1 cellular context compared by ENCODE assay signal in the genomic region with DNA sequence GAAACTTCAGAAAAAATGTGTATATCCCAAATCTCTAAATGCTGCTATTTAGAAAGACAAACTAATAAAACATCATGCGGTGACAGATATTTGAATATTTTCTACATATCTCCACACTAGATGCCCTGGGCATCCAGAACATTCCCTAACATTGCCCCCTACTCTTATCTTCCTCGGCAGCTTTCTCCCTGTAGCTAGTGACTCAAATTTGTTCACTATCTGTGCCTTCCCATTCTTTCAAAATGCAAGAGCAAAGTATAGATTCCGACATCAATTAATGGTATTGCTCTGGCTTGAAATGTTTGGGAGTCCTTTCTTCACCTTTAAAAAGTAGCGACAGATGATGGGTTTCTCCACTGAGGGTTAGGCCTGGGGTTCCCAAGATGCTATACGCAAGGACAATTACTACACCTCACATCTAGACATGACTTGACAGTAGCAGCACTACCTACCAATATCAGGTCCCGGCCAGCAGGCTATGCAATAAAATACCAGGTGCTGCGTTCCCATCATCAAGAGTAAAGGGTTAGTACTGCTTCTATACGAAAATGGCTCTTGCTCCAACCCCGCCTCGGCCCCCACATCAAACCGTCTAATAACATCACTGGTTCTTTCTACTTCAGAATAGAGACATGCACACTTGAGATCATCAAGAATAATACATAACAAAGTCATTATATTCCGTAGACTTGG.
TF ChIP-seq lines count a peak whose summit lies in the region.

No MANE protein-coding gene starts in this region.

TF ChIP-seq in H1, 55 proteins besides CTCF, POLR2A, EP300 and RAD21 (continued from another document):
- TF ChIP-seq, protein P1, sequence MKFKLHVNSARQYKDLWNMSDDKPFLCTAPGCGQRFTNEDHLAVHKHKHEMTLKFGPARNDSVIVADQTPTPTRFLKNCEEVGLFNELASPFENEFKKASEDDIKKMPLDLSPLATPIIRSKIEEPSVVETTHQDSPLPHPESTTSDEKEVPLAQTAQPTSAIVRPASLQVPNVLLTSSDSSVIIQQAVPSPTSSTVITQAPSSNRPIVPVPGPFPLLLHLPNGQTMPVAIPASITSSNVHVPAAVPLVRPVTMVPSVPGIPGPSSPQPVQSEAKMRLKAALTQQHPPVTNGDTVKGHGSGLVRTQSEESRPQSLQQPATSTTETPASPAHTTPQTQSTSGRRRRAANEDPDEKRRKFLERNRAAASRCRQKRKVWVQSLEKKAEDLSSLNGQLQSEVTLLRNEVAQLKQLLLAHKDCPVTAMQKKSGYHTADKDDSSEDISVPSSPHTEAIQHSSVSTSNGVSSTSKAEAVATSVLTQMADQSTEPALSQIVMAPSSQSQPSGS (IDR thresholded peaks at IDR 0.05; ENCODE audit: low read length), result no peak
- TF ChIP-seq, protein P2, sequence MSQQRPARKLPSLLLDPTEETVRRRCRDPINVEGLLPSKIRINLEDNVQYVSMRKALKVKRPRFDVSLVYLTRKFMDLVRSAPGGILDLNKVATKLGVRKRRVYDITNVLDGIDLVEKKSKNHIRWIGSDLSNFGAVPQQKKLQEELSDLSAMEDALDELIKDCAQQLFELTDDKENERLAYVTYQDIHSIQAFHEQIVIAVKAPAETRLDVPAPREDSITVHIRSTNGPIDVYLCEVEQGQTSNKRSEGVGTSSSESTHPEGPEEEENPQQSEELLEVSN (IDR thresholded peaks at IDR 0.05), result no peak
- TF ChIP-seq TCF12 (IDR thresholded peaks at IDR 0.05; ENCODE audit: low read depth, low read length) (no peak), BACH1 (IDR thresholded peaks at IDR 0.05; ENCODE audit: low read length) (no peak)
- TF ChIP-seq, protein P3, sequence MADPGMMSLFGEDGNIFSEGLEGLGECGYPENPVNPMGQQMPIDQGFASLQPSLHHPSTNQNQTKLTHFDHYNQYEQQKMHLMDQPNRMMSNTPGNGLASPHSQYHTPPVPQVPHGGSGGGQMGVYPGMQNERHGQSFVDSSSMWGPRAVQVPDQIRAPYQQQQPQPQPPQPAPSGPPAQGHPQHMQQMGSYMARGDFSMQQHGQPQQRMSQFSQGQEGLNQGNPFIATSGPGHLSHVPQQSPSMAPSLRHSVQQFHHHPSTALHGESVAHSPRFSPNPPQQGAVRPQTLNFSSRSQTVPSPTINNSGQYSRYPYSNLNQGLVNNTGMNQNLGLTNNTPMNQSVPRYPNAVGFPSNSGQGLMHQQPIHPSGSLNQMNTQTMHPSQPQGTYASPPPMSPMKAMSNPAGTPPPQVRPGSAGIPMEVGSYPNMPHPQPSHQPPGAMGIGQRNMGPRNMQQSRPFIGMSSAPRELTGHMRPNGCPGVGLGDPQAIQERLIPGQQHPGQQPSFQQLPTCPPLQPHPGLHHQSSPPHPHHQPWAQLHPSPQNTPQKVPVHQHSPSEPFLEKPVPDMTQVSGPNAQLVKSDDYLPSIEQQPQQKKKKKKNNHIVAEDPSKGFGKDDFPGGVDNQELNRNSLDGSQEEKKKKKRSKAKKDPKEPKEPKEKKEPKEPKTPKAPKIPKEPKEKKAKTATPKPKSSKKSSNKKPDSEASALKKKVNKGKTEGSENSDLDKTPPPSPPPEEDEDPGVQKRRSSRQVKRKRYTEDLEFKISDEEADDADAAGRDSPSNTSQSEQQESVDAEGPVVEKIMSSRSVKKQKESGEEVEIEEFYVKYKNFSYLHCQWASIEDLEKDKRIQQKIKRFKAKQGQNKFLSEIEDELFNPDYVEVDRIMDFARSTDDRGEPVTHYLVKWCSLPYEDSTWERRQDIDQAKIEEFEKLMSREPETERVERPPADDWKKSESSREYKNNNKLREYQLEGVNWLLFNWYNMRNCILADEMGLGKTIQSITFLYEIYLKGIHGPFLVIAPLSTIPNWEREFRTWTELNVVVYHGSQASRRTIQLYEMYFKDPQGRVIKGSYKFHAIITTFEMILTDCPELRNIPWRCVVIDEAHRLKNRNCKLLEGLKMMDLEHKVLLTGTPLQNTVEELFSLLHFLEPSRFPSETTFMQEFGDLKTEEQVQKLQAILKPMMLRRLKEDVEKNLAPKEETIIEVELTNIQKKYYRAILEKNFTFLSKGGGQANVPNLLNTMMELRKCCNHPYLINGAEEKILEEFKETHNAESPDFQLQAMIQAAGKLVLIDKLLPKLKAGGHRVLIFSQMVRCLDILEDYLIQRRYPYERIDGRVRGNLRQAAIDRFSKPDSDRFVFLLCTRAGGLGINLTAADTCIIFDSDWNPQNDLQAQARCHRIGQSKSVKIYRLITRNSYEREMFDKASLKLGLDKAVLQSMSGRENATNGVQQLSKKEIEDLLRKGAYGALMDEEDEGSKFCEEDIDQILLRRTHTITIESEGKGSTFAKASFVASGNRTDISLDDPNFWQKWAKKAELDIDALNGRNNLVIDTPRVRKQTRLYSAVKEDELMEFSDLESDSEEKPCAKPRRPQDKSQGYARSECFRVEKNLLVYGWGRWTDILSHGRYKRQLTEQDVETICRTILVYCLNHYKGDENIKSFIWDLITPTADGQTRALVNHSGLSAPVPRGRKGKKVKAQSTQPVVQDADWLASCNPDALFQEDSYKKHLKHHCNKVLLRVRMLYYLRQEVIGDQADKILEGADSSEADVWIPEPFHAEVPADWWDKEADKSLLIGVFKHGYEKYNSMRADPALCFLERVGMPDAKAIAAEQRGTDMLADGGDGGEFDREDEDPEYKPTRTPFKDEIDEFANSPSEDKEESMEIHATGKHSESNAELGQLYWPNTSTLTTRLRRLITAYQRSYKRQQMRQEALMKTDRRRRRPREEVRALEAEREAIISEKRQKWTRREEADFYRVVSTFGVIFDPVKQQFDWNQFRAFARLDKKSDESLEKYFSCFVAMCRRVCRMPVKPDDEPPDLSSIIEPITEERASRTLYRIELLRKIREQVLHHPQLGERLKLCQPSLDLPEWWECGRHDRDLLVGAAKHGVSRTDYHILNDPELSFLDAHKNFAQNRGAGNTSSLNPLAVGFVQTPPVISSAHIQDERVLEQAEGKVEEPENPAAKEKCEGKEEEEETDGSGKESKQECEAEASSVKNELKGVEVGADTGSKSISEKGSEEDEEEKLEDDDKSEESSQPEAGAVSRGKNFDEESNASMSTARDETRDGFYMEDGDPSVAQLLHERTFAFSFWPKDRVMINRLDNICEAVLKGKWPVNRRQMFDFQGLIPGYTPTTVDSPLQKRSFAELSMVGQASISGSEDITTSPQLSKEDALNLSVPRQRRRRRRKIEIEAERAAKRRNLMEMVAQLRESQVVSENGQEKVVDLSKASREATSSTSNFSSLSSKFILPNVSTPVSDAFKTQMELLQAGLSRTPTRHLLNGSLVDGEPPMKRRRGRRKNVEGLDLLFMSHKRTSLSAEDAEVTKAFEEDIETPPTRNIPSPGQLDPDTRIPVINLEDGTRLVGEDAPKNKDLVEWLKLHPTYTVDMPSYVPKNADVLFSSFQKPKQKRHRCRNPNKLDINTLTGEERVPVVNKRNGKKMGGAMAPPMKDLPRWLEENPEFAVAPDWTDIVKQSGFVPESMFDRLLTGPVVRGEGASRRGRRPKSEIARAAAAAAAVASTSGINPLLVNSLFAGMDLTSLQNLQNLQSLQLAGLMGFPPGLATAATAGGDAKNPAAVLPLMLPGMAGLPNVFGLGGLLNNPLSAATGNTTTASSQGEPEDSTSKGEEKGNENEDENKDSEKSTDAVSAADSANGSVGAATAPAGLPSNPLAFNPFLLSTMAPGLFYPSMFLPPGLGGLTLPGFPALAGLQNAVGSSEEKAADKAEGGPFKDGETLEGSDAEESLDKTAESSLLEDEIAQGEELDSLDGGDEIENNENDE (IDR thresholded peaks at IDR 0.05; ENCODE audit: insufficient replicate concordance, low read length), result no peak
- TF ChIP-seq, protein P4, sequence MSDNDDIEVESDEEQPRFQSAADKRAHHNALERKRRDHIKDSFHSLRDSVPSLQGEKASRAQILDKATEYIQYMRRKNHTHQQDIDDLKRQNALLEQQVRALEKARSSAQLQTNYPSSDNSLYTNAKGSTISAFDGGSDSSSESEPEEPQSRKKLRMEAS (IDR thresholded peaks at IDR 0.05), result no peak
